Comparison of ENCODE assay signal across 1 cellular context in genomic region chr11:66271816-66272215, GRCh38.
TF ChIP-seq lines count a peak whose summit lies in the region.

No MANE protein-coding gene starts in this region.

TF ChIP-seq in HEK293T, 16 proteins besides CTCF, POLR2A, EP300 and RAD21:
- no peak for TF ChIP-seq SUZ12 (IDR thresholded peaks at IDR 0.05)
- TF ChIP-seq L3MBTL2 (conservative IDR thresholded peaks at IDR 0.05): no peak
- no peak for TF ChIP-seq BHLHE40 (IDR thresholded peaks at IDR 0.05; ENCODE audit: borderline replicate concordance)
- no peak for TF ChIP-seq FOXM1 (IDR thresholded peaks at IDR 0.05; ENCODE audit: borderline replicate concordance)
- no peak for TF ChIP-seq NFRKB (IDR thresholded peaks at IDR 0.05)
- TF ChIP-seq CTBP1 (IDR thresholded peaks at IDR 0.05; ENCODE audit: borderline replicate concordance): no peak
